ENCODE assay signal across 1 cellular context in genomic region chr13:43881580-43881979, GRCh38.
A peak's percentile ranks its signal among the peaks of the same experiment; 100 is the strongest.
TF ChIP-seq lines count a peak whose summit lies in the region.

No MANE protein-coding gene starts in this region.

TF ChIP-seq in K562, 482 proteins besides CTCF, POLR2A, EP300 and RAD21:
- peak; percentile 36; the same call in 1 of the 2 replicates for TF ChIP-seq ZNF316 (IDR thresholded peaks at IDR 0.05)
- TF ChIP-seq STAT5B (CRISPR knock-in tag; IDR thresholded peaks at IDR 0.05): no peak
